Comparison of ENCODE assay signal across 8 cellular contexts in the genomic region with DNA sequence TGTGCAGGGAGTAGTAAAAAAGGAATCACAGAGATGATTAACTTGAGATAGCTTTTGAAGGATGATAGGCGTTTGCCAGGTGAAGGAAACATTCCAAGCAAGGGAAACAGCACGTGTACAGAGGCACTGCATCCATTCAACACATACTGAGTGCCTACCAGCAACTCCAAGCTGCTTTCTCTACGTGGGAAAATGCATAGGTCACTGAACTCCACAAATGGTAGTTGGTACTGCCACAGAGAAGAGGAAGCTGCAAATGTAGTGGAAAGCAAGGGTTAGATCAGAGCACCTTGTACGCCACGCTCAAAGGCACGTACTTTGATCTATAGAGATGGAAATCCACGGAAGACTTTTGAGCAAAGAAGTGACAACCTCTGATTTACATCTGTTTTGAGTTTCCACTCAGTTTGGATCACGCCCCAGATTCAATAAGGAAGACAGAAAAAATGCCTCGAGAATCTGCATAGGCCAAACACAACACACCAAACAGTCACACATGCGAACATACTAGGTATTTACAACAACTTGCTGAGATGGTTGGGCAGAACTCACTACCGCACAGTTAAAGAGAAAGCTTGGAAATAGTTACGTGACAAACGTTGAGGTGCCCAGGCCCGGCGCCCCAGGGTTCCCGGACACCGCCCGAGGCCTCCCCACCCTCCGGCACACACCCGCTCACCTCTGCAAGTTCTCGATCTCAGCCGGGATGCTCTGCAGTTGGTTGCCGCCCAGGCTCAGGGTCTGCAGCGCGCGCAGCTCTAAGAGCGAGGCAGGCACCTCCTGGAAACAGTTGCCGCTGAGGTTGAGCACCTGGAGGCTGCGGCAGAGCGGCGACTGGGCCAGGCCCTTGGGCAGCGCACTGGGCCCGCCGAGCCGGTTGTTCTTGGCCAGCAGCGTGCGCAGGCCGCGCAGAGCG. TPM values are rescaled to one million over a fixed set of nuclear protein-coding genes. Genes with fewer than 3 reads are reported as not detected.
DNase-seq lines count a peak whose midpoint lies in the region; ATAC-seq and TF ChIP-seq lines count a peak whose summit lies in the region.

No MANE protein-coding gene starts in this region.

- peak; percentile 42 for DNase-seq in activated T-cell treated with anti-CD3 and anti-CD28 coated beads for 1 hour (ENCODE audit: low read depth)
- no peak for DNase-seq in activated T-cell treated with anti-CD3 and anti-CD28 coated beads, Interleukin-2, amount 50 U/mL, for 1 hour
- DNase-seq in NCI-H1417 treated with DMSO at 0.1 percent for 48 hours (lab: John Stamatoyannopoulos, UW), result peak; percentile 56
- DNase-seq in activated B cell treated with CpG ODN at 0.5 μM for 24 hours, result no peak
- peak; percentile 59 for DNase-seq in colonic mucosa
- DNase-seq in memory B cell (ENCODE audit: low spot score in 2 of 2), result peak in 1 of 2 donors; percentile 2
- peak in 5 of 6 experiments; percentile 51 to 85 (median 70) for DNase-seq in stimulated activated naive CD4-positive, alpha-beta T cell (lab: John Stamatoyannopoulos, UW)

- H3K4me3 ChIP-seq in colonic mucosa, result peak overlapping the region; percentile 95

- H3K4me1 ChIP-seq in colonic mucosa, result peaks cover 5% of the 10 kb centered on the region

- H3K27ac Mint-ChIP-seq in activated B cell treated with CpG ODN at 0.5 μM for 24 hours (peak overlapping the region; percentile 82), memory B cell (peak overlapping the region; percentile 91)

- H3K9me3 Mint-ChIP-seq in activated B cell treated with CpG ODN at 0.5 μM for 24 hours (no peaks in the 10 kb centered on the region), memory B cell (no peaks in the 10 kb centered on the region)

- H3K36me3 Mint-ChIP-seq in activated B cell treated with CpG ODN at 0.5 μM for 24 hours (ENCODE audit: low read depth) (peaks cover 34% of the 10 kb centered on the region), memory B cell (peaks cover 4% of the 10 kb centered on the region)

- H3K36me3 ChIP-seq in colonic mucosa, result no peaks in the 10 kb centered on the region

- no peak for TF ChIP-seq CTCF in activated B cell treated with CpG ODN at 0.5 μM for 24 hours (IDR thresholded peaks at IDR 0.05)
- no peak for TF ChIP-seq CTCF in colonic mucosa (IDR thresholded peaks at IDR 0.05)

- intact Hi-C loops in activated B cell treated with CpG ODN at 0.5 μM for 24 hours (cut with micrococcal nuclease) (loop anchor here (2.0 to 10.0 kb wide), 5 partner anchors 104 to 1108 kb away; a partner anchor contains a TSS), colonic mucosa (cut with DNase I) (no loop called here)

- ATAC-seq in HG02852 (IDR thresholded peaks at IDR 0.05; ENCODE audit: unreplicated experiment) (peak; percentile 49), activated B cell treated with CpG ODN at 0.5 μM for 24 hours (ENCODE audit: low read depth) (peak; percentile 51), memory B cell (ENCODE audit: low read depth) (peak; percentile 44)

- H3K27me3 Mint-ChIP-seq in activated B cell treated with CpG ODN at 0.5 μM for 24 hours, result no peaks in the 10 kb centered on the region
- H3K27me3 Mint-ChIP-seq in memory B cell, result no peaks in the 10 kb centered on the region

- H3K9ac ChIP-seq in colonic mucosa (ENCODE audit: low read depth in 2 of 2, low read length in 2 of 2), result peak overlapping the region; percentile 84 to 87

- CTCF ChIA-PET in activated B cell treated with CpG ODN at 0.5 μM for 24 hours (lab: Charles Lee), result interaction anchor here (1.2 to 2.2 kb wide), 4 partner anchors 8 to 253 kb away, joined by 3 to 15 read pairs (median 4); no protein-coding TSS in a partner anchor

- no peaks in the 10 kb centered on the region for H3K9me3 ChIP-seq in colonic mucosa

- H3K4me3 Mint-ChIP-seq in activated B cell treated with CpG ODN at 0.5 μM for 24 hours, result peak overlapping the region; percentile 97
- peak overlapping the region; percentile 90 for H3K4me3 Mint-ChIP-seq in memory B cell

- H3K27me3 ChIP-seq in colonic mucosa, result no peaks in the 10 kb centered on the region

- H3K27ac ChIP-seq in colonic mucosa, result peak overlapping the region; percentile 93

- peaks cover 45% of the 10 kb centered on the region for H3K4me1 Mint-ChIP-seq in activated B cell treated with CpG ODN at 0.5 μM for 24 hours
- H3K4me1 Mint-ChIP-seq in memory B cell, result peaks cover 31% of the 10 kb centered on the region

- POLR2A ChIA-PET in activated B cell treated with CpG ODN at 0.5 μM for 24 hours (lab: Charles Lee), result interaction anchor here (0.6 to 3.7 kb wide), 14 partner anchors 14 to 1107 kb away, joined by 3 to 45 read pairs (median 4); a partner anchor contains a TSS

RNA-seq across cellular contexts. Expression of a gene that starts 0.8 kb away (rescaled TPM):
- total RNA-seq in activated B cell treated with CpG ODN at 0.5 μM for 24 hours (16.8 and 18.3 TPM in 2 replicates), colonic mucosa (10 to 100 TPM; 16.6 to 17.0 TPM)

Comparison
In these comparisons a context has a peak if more than half of its experiments do, and no peak if none do; other contexts are left out.
1. DNase-seq: peak in activated T-cell treated with anti-CD3 and anti-CD28 coated beads for 1 hour (single experiment), NCI-H1417 treated with DMSO at 0.1 percent for 48 hours (single experiment), colonic mucosa (single experiment) and stimulated activated naive CD4-positive, alpha-beta T cell (5 of 6); none in activated T-cell treated with anti-CD3 and anti-CD28 coated beads, Interleukin-2, amount 50 U/mL, for 1 hour (single experiment) and activated B cell treated with CpG ODN at 0.5 μM for 24 hours (single experiment).
2. Peak in every context shown above with its lines, with median percentiles within 50 percentile points of each other: ATAC-seq.